ENCODE assay signal across 26 cellular contexts in the genomic region with DNA sequence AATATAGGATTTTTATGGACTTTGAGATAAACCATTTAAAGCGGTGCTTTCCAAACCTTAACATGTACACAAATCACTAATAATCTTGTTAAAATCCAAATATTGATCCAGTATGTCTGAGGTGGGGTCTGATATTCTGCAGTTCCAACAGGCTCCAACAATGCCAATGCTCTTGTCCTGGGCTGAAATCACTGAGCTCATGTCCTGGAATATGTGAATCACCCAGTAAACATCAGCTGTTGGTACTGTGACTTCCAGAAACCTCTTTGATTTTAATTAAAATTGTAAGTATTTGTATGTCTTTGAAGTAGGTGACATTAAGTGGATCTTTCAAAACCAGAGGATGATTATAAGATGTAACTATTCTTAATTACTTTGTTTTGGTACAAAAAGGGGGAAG.
"Had no signal": no experiment of that assay in that cellular context is flagged by ENCODE, and none has a peak within 500 bp of the region (broad histone marks: within the 10 kb centered on the region; RNA-seq: fewer than 3 reads in every experiment).

No MANE protein-coding gene starts in this region.

- DNase-seq: activated CD4-positive, alpha-beta T cell treated with anti-CD3 and anti-CD28 coated beads for 48 hours; activated CD4-positive, alpha-beta T cell treated with anti-CD3 and anti-CD28 coated beads, Interleukin-2, amount 50 U/mL, for 1 hour; activated CD4-positive, alpha-beta T cell treated with anti-CD3 and anti-CD28 coated beads, Interleukin-2, amount 50 U/mL, for 48 hours; activated CD8-positive, alpha-beta memory T cell treated with anti-CD3 and anti-CD28 coated beads for 24 hours; activated CD8-positive, alpha-beta T cell treated with anti-CD3 and anti-CD28 coated beads for 36 hours; activated effector memory CD4-positive, alpha-beta T cell treated with Interleukin-2 at 50 U/mL for 16 hours; activated gamma-delta T cell treated with Interleukin-2 at 50 U/mL for 16 hours; activated naive CD4-positive, alpha-beta T cell treated with anti-CD3 and anti-CD28 coated beads, Interleukin-2, amount 50 U/mL, for 16 hours; activated naive CD4-positive, alpha-beta T cell treated with Interleukin-2 at 50 U/mL for 16 hours; activated T-cell treated with anti-CD3 and anti-CD28 coated beads, Interleukin-2, amount 50 U/mL, for 4 hours; amniotic stem cell; anterior cingulate cortex; brain microvascular endothelial cell; caudate nucleus; colonic mucosa; effector CD8-positive, alpha-beta T cell; esophagus squamous epithelium; foreskin melanocyte; heart right ventricle; T-helper 2 cell had no signal

- H3K4me1 ChIP-seq: colonic mucosa had no signal

- H3K36me3 ChIP-seq: brain microvascular endothelial cell, colonic mucosa, esophagus squamous epithelium, gastroesophageal sphincter, heart right ventricle had no signal

- ATAC-seq: activated CD4-positive, CD25-positive, alpha-beta regulatory T cell treated with anti-CD3 and anti-CD28 coated beads, Interleukin-2, amount 50 U/mL, for 24 hours; activated CD8-positive, alpha-beta T cell treated with anti-CD3 and anti-CD28 coated beads for 36 hours; activated T-cell treated with anti-CD3 and anti-CD28 coated beads, Interleukin-2, amount 50 U/mL, for 4 hours; activated T-helper 17 cell treated with anti-CD3 and anti-CD28 coated beads, Interleukin-2, amount 50 U/mL, for 72 hours; gastroesophageal sphincter; heart right ventricle; WTC11 had no signal

- H3K4me3 ChIP-seq: colonic mucosa, esophagus squamous epithelium, gastroesophageal sphincter, heart right ventricle had no signal

- H3K27ac ChIP-seq: brain microvascular endothelial cell, colonic mucosa, epithelial cell of prostate, esophagus squamous epithelium, gastroesophageal sphincter, heart right ventricle, VCaP had no signal

- H3K27me3 ChIP-seq: brain microvascular endothelial cell, colonic mucosa, esophagus squamous epithelium, gastroesophageal sphincter, heart right ventricle had no signal

- H3K9me3 ChIP-seq: colonic mucosa, esophagus squamous epithelium, gastroesophageal sphincter, heart right ventricle had no signal
